Comparison of ENCODE assay signal across 1 cellular context in the genomic region with DNA sequence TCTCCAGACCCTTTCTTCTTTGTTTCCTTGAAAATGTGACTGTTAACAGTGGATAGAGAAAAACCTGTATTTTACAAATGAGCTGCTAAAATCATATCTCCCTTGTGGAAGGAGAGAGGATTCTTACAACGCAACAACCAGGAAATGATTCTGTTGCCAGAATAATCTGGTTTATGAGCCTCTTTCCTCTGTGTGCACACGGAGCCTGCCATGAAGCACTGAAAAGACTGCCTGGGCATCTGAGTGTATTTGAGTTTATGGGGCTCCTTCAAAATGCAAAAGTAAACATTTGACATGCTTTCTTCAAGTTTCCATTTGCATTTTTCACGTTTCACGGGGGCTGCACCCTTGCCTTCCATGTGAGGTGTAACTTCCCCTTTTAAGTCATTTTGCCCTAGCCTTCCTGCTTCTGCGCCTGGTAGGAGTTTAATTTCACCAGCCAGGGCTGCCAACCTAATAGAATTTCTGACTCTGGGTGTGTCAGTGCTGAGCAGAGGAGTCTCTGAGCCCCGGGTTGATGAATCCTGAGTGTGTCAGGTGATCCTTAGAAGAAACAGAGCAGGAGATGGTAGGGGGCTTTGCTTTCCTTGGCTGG.
TF ChIP-seq lines count a peak whose summit lies in the region.

No MANE protein-coding gene starts in this region.

TF ChIP-seq in GM23338, 12 proteins besides CTCF, POLR2A, EP300 and RAD21 (continued from another document):
- TF ChIP-seq, protein P1, sequence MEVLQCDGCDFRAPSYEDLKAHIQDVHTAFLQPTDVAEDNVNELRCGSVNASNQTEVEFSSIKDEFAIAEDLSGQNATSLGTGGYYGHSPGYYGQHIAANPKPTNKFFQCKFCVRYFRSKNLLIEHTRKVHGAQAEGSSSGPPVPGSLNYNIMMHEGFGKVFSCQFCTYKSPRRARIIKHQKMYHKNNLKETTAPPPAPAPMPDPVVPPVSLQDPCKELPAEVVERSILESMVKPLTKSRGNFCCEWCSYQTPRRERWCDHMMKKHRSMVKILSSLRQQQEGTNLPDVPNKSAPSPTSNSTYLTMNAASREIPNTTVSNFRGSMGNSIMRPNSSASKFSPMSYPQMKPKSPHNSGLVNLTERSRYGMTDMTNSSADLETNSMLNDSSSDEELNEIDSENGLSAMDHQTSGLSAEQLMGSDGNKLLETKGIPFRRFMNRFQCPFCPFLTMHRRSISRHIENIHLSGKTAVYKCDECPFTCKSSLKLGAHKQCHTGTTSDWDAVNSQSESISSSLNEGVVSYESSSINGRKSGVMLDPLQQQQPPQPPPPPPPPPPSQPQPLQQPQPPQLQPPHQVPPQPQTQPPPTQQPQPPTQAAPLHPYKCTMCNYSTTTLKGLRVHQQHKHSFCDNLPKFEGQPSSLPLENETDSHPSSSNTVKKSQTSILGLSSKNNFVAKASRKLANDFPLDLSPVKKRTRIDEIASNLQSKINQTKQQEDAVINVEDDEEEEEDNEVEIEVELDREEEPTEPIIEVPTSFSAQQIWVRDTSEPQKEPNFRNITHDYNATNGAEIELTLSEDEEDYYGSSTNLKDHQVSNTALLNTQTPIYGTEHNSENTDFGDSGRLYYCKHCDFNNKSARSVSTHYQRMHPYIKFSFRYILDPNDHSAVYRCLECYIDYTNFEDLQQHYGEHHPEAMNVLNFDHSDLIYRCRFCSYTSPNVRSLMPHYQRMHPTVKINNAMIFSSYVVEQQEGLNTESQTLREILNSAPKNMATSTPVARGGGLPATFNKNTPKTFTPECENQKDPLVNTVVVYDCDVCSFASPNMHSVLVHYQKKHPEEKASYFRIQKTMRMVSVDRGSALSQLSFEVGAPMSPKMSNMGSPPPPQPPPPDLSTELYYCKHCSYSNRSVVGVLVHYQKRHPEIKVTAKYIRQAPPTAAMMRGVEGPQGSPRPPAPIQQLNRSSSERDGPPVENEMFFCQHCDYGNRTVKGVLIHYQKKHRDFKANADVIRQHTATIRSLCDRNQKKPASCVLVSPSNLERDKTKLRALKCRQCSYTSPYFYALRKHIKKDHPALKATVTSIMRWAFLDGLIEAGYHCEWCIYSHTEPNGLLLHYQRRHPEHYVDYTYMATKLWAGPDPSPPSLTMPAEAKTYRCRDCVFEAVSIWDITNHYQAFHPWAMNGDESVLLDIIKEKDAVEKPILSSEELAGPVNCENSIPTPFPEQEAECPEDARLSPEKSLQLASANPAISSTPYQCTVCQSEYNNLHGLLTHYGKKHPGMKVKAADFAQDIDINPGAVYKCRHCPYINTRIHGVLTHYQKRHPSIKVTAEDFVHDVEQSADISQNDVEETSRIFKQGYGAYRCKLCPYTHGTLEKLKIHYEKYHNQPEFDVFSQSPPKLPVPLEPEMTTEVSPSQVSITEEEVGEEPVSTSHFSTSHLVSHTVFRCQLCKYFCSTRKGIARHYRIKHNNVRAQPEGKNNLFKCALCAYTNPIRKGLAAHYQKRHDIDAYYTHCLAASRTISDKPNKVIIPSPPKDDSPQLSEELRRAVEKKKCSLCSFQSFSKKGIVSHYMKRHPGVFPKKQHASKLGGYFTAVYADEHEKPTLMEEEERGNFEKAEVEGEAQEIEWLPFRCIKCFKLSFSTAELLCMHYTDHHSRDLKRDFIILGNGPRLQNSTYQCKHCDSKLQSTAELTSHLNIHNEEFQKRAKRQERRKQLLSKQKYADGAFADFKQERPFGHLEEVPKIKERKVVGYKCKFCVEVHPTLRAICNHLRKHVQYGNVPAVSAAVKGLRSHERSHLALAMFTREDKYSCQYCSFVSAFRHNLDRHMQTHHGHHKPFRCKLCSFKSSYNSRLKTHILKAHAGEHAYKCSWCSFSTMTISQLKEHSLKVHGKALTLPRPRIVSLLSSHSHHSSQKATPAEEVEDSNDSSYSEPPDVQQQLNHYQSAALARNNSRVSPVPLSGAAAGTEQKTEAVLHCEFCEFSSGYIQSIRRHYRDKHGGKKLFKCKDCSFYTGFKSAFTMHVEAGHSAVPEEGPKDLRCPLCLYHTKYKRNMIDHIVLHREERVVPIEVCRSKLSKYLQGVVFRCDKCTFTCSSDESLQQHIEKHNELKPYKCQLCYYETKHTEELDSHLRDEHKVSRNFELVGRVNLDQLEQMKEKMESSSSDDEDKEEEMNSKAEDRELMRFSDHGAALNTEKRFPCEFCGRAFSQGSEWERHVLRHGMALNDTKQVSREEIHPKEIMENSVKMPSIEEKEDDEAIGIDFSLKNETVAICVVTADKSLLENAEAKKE (CRISPR knock-in tag; IDR thresholded peaks at IDR 0.05), result no peak
- TF ChIP-seq CREB1 (CRISPR knock-in tag; IDR thresholded peaks at IDR 0.05; ENCODE audit: low read depth) (no peak), ZNF331 (CRISPR knock-in tag; IDR thresholded peaks at IDR 0.05; ENCODE audit: low read depth) (no peak), STAT1 (IDR thresholded peaks at IDR 0.05; ENCODE audit: unreplicated experiment) (no peak)
TF ChIP-seq in GM23338: peak in this region for 0.
